1 cellular context compared by ENCODE assay signal in the genomic region with DNA sequence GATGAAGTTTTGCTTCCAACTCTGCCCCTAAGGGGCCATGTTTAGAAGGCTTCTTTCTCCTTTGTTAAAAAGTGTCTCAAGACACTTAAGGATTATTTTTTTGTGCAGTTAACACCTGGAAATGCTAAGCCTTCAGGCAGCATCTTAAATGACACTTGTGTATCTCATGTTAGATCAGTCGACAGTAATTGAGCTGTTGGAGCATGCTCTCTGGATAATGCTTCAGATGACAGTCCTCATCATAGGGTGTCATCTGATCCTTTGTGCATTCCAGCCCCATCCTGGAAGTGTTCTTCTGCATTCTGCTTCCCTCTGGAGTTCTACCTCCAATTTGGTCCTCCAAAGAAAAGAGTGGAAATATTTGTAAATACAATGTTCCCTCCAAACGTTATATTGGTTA.
TF ChIP-seq lines count a peak whose summit lies in the region.

No MANE protein-coding gene starts in this region.

TF ChIP-seq in H1, 55 proteins besides CTCF, POLR2A, EP300 and RAD21:
- no peak for TF ChIP-seq PHF8 (conservative IDR thresholded peaks at IDR 0.05; ENCODE audit: low read depth, low read length)
- no peak for TF ChIP-seq SUZ12 (IDR thresholded peaks at IDR 0.05; ENCODE audit: low read length)
- no peak for TF ChIP-seq MAFK (IDR thresholded peaks at IDR 0.05; ENCODE audit: low read depth, low read length)
- TF ChIP-seq FOSL1 (IDR thresholded peaks at IDR 0.05; ENCODE audit: insufficient read depth, low read depth, low read length): no peak
- no peak for TF ChIP-seq TEAD4 (IDR thresholded peaks at IDR 0.05; ENCODE audit: low read depth, low read length)
- no peak for TF ChIP-seq SIN3A (conservative IDR thresholded peaks at IDR 0.05 in 1 of 2, IDR thresholded peaks at IDR 0.05 in 1 of 2; ENCODE audit: low read depth in 1 of 2, low read length in 2 of 2)
- no peak for TF ChIP-seq BCL11A (IDR thresholded peaks at IDR 0.05; ENCODE audit: low read depth in 2 of 2, low read length in 2 of 2)
- TF ChIP-seq MAX (IDR thresholded peaks at IDR 0.05): no peak
- no peak for TF ChIP-seq SRF (IDR thresholded peaks at IDR 0.05; ENCODE audit: low read depth, low read length)
- TF ChIP-seq SP4 (IDR thresholded peaks at IDR 0.05; ENCODE audit: low read length): no peak
- no peak for TF ChIP-seq RBBP5 (IDR thresholded peaks at IDR 0.05; ENCODE audit: borderline replicate concordance, low read depth, low read length)
- TF ChIP-seq, protein P1, sequence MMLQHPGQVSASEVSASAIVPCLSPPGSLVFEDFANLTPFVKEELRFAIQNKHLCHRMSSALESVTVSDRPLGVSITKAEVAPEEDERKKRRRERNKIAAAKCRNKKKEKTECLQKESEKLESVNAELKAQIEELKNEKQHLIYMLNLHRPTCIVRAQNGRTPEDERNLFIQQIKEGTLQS (IDR thresholded peaks at IDR 0.05; ENCODE audit: insufficient read depth, low read depth, low read length): no peak
- TF ChIP-seq BRCA1 (IDR thresholded peaks at IDR 0.05; ENCODE audit: low read depth, low read length): no peak
- no peak for TF ChIP-seq KDM4A (IDR thresholded peaks at IDR 0.05; ENCODE audit: low read depth, low read length, severe bottlenecking)
- no peak for TF ChIP-seq TBP (IDR thresholded peaks at IDR 0.05; ENCODE audit: low read depth, low read length)
- TF ChIP-seq CBX5 (IDR thresholded peaks at IDR 0.05; ENCODE audit: low read depth, low read length): no peak
- TF ChIP-seq SIX5 (IDR thresholded peaks at IDR 0.05; ENCODE audit: low read depth, low read length): no peak
- TF ChIP-seq KDM5A (IDR thresholded peaks at IDR 0.05; ENCODE audit: low read length): no peak
